In the genomic region with DNA sequence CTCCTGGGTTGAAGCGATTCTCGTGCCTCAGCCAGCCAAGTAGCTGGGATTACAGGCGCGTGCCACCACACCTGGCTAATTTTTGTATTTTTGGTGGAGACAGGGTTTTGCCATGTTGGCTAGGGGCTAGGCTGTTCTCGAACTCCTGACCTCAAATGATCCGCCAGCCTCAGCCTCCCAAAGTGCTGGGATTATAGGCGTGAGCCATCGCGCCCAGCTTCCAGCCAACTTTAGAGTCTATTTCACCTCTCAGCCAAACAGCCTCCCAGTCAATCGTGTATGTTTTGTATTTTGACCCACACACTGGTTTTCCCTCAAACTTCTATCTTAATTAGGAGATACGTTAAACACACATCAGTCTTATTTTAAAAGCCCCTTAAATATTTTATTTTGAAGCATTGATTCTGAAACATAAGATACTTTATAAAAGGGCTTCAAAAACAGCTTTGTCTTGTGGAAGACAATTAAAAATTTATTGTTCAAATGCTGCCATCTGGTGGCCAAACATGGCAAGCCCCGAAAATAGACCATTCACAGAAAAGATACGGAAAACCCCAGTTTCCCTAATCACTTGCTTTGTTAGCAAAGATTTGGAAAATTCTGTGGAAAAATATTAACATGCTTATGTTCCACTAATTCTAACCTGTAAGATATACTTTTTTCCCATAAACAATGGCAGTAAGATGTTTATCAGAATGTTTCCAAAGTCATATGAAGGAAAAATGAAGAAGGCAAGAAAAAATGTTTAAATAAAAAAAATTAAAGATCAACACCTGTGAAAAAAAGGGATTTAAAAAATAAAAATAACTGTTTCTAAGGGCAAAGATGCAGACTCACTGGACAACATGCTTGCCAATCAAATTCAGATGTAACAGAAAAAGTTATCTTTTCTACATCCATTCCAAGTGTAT, we compare ENCODE assay signal across 8 cellular contexts. TPM values are rescaled to one million over a fixed set of nuclear protein-coding genes. Genes with fewer than 3 reads are reported as not detected.
DNase-seq lines count a peak whose midpoint lies in the region; TF ChIP-seq lines count a peak whose summit lies in the region.

No MANE protein-coding gene starts in this region.

- no peaks in the 10 kb centered on the region for H3K4me1 Mint-ChIP-seq in T-helper 2 cell treated with Interferon-gamma antibody and Interleukin-4, amounts not matched to agents 5 μg/mL and 100 μg/mL, for 36 hours (ENCODE audit: low read depth)

- no peaks in the 10 kb centered on the region for H3K27me3 Mint-ChIP-seq in T-helper 2 cell treated with Interferon-gamma antibody and Interleukin-4, amounts not matched to agents 5 μg/mL and 100 μg/mL, for 36 hours (ENCODE audit: low read depth)

- H3K4me3 Mint-ChIP-seq in T-helper 2 cell treated with Interferon-gamma antibody and Interleukin-4, amounts not matched to agents 5 μg/mL and 100 μg/mL, for 36 hours: no peak overlapping the region

- no peaks in the 10 kb centered on the region for H3K9me3 Mint-ChIP-seq in T-helper 2 cell treated with Interferon-gamma antibody and Interleukin-4, amounts not matched to agents 5 μg/mL and 100 μg/mL, for 36 hours

- intact Hi-C loops in posterior vena cava (cut with DNase I): loop anchor here in 1 of 2 donors (5.0 to 10.0 kb wide), 2 partner anchors 374 to 586 kb away; a partner anchor contains a TSS

- no peak overlapping the region for H3K27ac Mint-ChIP-seq in T-helper 2 cell treated with Interferon-gamma antibody and Interleukin-4, amounts not matched to agents 5 μg/mL and 100 μg/mL, for 36 hours

- DNase-seq in DMS 273 treated with DMSO at 0.1 percent for 48 hours (lab: John Stamatoyannopoulos, UW) (peak; percentile 7), astrocyte of the hippocampus (ENCODE audit: low read depth, low spot score) (peak; percentile 72), iPS-NIHi11 (ENCODE audit: low spot score) (peak; percentile 60), posterior vena cava (ENCODE audit: low spot score) (no peak), HPDE6-E6E7 (ENCODE audit: extremely low spot score) (no peak)
- peak; percentile 10 for DNase-seq in T-helper 2 cell treated with Interferon-gamma antibody and Interleukin-4, amounts not matched to agents 5 μg/mL and 100 μg/mL, for 36 hours (ENCODE audit: low spot score)
- peak; percentile 63 for DNase-seq in stimulated activated CD4-positive, alpha-beta T cell treated with anti-CD3 and anti-CD28 coated beads, Interleukin-15, amount 100 ng/mL, for 24 hours

- peaks cover 14% of the 10 kb centered on the region for H3K36me3 Mint-ChIP-seq in T-helper 2 cell treated with Interferon-gamma antibody and Interleukin-4, amounts not matched to agents 5 μg/mL and 100 μg/mL, for 36 hours (ENCODE audit: low read depth)

- peak; percentile 67 for TF ChIP-seq RAD21 in Ishikawa (IDR thresholded peaks at IDR 0.05; ENCODE audit: low read depth)

- TF ChIP-seq EP300 in Ishikawa (IDR thresholded peaks at IDR 0.05; ENCODE audit: borderline replicate concordance): no peak

TF ChIP-seq in Ishikawa, 13 proteins besides CTCF, POLR2A, EP300 and RAD21:
- no peak for TF ChIP-seq CEBPB (IDR thresholded peaks at IDR 0.05)
- no peak for TF ChIP-seq TEAD4 (IDR thresholded peaks at IDR 0.05)
TF ChIP-seq in Ishikawa: peak in this region for 0.

RNA-seq across cellular contexts. Expression of a gene that starts 33.1 kb away (rescaled TPM):
- total RNA-seq in posterior vena cava: 10 to 100 TPM; 20.2 to 20.9 TPM

RNA-seq across cellular contexts. Expression of a gene that starts 56.7 kb away (rescaled TPM):
- total RNA-seq in posterior vena cava: 10 to 100 TPM; 71.8 to 83.1 TPM

Comparison
In these comparisons a context has a peak if more than half of its experiments do, and no peak if none do; other contexts are left out.
1. DNase-seq: peak in DMS 273 treated with DMSO at 0.1 percent for 48 hours (single experiment), T-helper 2 cell treated with Interferon-gamma antibody and Interleukin-4, amounts not matched to agents 5 μg/mL and 100 μg/mL, for 36 hours (single experiment), astrocyte of the hippocampus (single experiment), iPS-NIHi11 (single experiment) and stimulated activated CD4-positive, alpha-beta T cell treated with anti-CD3 and anti-CD28 coated beads, Interleukin-15, amount 100 ng/mL, for 24 hours (single experiment); none in posterior vena cava (single experiment) and HPDE6-E6E7 (single experiment).